8 cellular contexts compared by ENCODE assay signal in genomic region chr3:197748597-197749314, GRCh38. TPM values are rescaled to one million over a fixed set of nuclear protein-coding genes. Genes with fewer than 3 reads are reported as not detected.
DNase-seq lines count a peak whose midpoint lies in the region; ATAC-seq and TF ChIP-seq lines count a peak whose summit lies in the region.

No MANE protein-coding gene starts in this region.

- ATAC-seq in PC-3 (no peak), HG02840 (IDR thresholded peaks at IDR 0.05; ENCODE audit: low FRiP score, unreplicated experiment) (no peak), HG02610 (IDR thresholded peaks at IDR 0.05; ENCODE audit: unreplicated experiment) (no peak)

- peak overlapping the region; percentile 80 for H3K4me2 ChIP-seq in PC-3 (ENCODE audit: low read length)

- no peaks in the 10 kb centered on the region for H3K9me3 ChIP-seq in PC-3 (ENCODE audit: low read length)

- POLR2A ChIA-PET in PC-3 (lab: Charles Lee; ENCODE audit: unreplicated experiment): interaction anchor here (0.6 kb wide), 1 partner anchor 33 kb away, joined by 3 read pairs; no protein-coding TSS in a partner anchor

- peak overlapping the region; percentile 95 for H2AFZ ChIP-seq in PC-3 (ENCODE audit: low read length)

- H3K9me2 ChIP-seq in PC-3 (replicated peaks; ENCODE audit: low read length): no peaks in the 10 kb centered on the region

- peak; percentile 83 for DNase-seq in GM04503 (ENCODE audit: low read depth)
- DNase-seq in PC-3: no peak
- no peak for DNase-seq in epithelial cell of proximal tubule (ENCODE audit: low read depth)
- DNase-seq in pons (ENCODE audit: low spot score): peak; percentile 46
- DNase-seq in posterior cingulate gyrus: no peak
- DNase-seq in NCI-H748 (lab: John Stamatoyannopoulos, UW; ENCODE audit: unreplicated experiment): no peak

- intact Hi-C loops in PC-3 (cut with micrococcal nuclease) (loop anchor here (1.0 to 5.0 kb wide), 2 partner anchors 11 to 36 kb away; no protein-coding TSS in a partner anchor), posterior cingulate gyrus (cut with DNase I) (no loop called here)

- peaks cover 2% of the 10 kb centered on the region; the same call in 1 of the 2 replicates for H3K36me3 ChIP-seq in PC-3 (ENCODE audit: low read depth, low read length)

- no peaks in the 10 kb centered on the region for H3K27me3 ChIP-seq in PC-3 (ENCODE audit: low read length)

- peak overlapping the region; percentile 72; the same call in 1 of the 2 replicates for H3K27ac ChIP-seq in PC-3 (ENCODE audit: low read length)

- H4K20me1 ChIP-seq in PC-3 (ENCODE audit: low read length): peaks cover 19% of the 10 kb centered on the region; the same call in 1 of the 2 replicates

- peaks cover 37% of the 10 kb centered on the region for H3K79me2 ChIP-seq in PC-3 (ENCODE audit: low read length)

- H3K9ac ChIP-seq in PC-3 (ENCODE audit: low read length): peak overlapping the region; percentile 89

- peak overlapping the region; percentile 74 for H3K4me3 ChIP-seq in PC-3 (ENCODE audit: low read length)
- H3K4me3 ChIP-seq in epithelial cell of proximal tubule (ENCODE audit: low read depth, low read length): peak overlapping the region; percentile 62

- no peak for TF ChIP-seq CTCF in PC-3 (conservative IDR thresholded peaks at IDR 0.05; ENCODE audit: low read depth, low read length)
- TF ChIP-seq CTCF in epithelial cell of proximal tubule (conservative IDR thresholded peaks at IDR 0.05; ENCODE audit: low read depth, low read length): no peak

- TSS peak; percentile 26 for BruUV-seq in PC-3 (replicated peaks; lab: Mats Ljungman, UMichigan)

- no peaks in the 10 kb centered on the region for H3F3A ChIP-seq in PC-3 (ENCODE audit: low read length, unreplicated experiment)

- H3K4me1 ChIP-seq in PC-3 (ENCODE audit: insufficient read depth, low read length): peaks cover 21% of the 10 kb centered on the region

- CTCF ChIA-PET in PC-3 (lab: Charles Lee): no interaction called here

RNA-seq across cellular contexts. Expression of gene FYTTD1, which starts 0.9 kb away (rescaled TPM):
- total RNA-seq in PC-3 (2014; rRNA removed) (54.6 and 85.4 TPM in 2 replicates), epithelial cell of proximal tubule (21.0 and 26.0 TPM in 2 replicates)

RNA-seq across cellular contexts. Expression of gene RUBCN, which starts 12.1 kb away (rescaled TPM):
- total RNA-seq in PC-3 (2014; rRNA removed): 24.5 and 32.9 TPM in 2 replicates
- total RNA-seq in epithelial cell of proximal tubule: 24.6 and 42.0 TPM in 2 replicates

RNA-seq across cellular contexts. Expression of gene LRCH3, which starts 42.3 kb away (rescaled TPM):
- total RNA-seq in PC-3 (2014; rRNA removed) (43.1 and 146 TPM in 2 replicates), epithelial cell of proximal tubule (15.4 and 19.5 TPM in 2 replicates)

Comparison
In these comparisons a context has a peak if more than half of its experiments do, and no peak if none do; other contexts are left out.
1. DNase-seq: peak in GM04503 (single experiment) and pons (single experiment); none in PC-3 (single experiment), epithelial cell of proximal tubule (single experiment), posterior cingulate gyrus (0 of 10) and NCI-H748 (single experiment).